ENCODE assay signal across 11 cellular contexts in genomic region chrX:23785564-23785963, GRCh38. TPM values are rescaled to one million over a fixed set of nuclear protein-coding genes. Genes with fewer than 3 reads are reported as not detected.
DNase-seq lines count a peak whose midpoint lies in the region; ATAC-seq, FAIRE-seq and TF ChIP-seq lines count a peak whose summit lies in the region.
"Had no signal": no experiment of that assay in that cellular context is flagged by ENCODE, and none has a peak within 500 bp of the region (broad histone marks: within the 10 kb centered on the region; RNA-seq: fewer than 3 reads in every experiment).

No MANE protein-coding gene starts in this region.

- H3K36me3 ChIP-seq in ascending aorta (peaks cover 0 to 14% of the 10 kb centered on the region in 2 donors), keratinocyte (ENCODE audit: control insufficient read depth in 2 of 2, extremely low read depth in 1 of 2, insufficient read depth in 2 of 2, low read length in 2 of 2) (peaks cover 2 to 17% of the 10 kb centered on the region in 2 experiments), stomach smooth muscle (ENCODE audit: control insufficient read depth in 2 of 2, insufficient read depth in 2 of 2, low read length in 2 of 2) (peaks cover 6 to 10% of the 10 kb centered on the region in 2 donors), small intestine (ENCODE audit: control insufficient read depth in 2 of 2, insufficient read depth in 2 of 2, low read length in 2 of 2) (peaks cover 0 to 3% of the 10 kb centered on the region in 2 donors)

- H3K4me1 ChIP-seq in ascending aorta: no peaks in the 10 kb centered on the region
- H3K4me1 ChIP-seq in keratinocyte (ENCODE audit: control insufficient read depth, extremely low read depth, insufficient read depth, low read length): peaks cover 16% of the 10 kb centered on the region
- H3K4me1 ChIP-seq in stomach smooth muscle (ENCODE audit: control insufficient read depth, insufficient read depth, low read length): peaks cover 2% of the 10 kb centered on the region
- peaks cover 0 to 6% of the 10 kb centered on the region in 2 donors for H3K4me1 ChIP-seq in small intestine (ENCODE audit: control insufficient read depth in 2 of 2, insufficient read depth in 1 of 2, low read depth in 1 of 2, low read length in 1 of 2)

- peak overlapping the region; percentile 31 for H3K27ac Mint-ChIP-seq in T-helper 2 cell treated with Interferon-gamma antibody and Interleukin-4, amounts not matched to agents 5 μg/mL and 100 μg/mL, for 36 hours

- H3K9ac ChIP-seq in keratinocyte (ENCODE audit: control insufficient read depth, extremely low read depth, insufficient read depth, low read length) (no peak overlapping the region), stomach smooth muscle (ENCODE audit: low read length in 2 of 2) (no peak overlapping the region)

- peak overlapping the region; percentile 89 to 94 for H3K27ac ChIP-seq in ascending aorta
- no peak overlapping the region for H3K27ac ChIP-seq in keratinocyte (ENCODE audit: control insufficient read depth, insufficient read depth, low read length)
- H3K27ac ChIP-seq in stomach smooth muscle (ENCODE audit: low read length): no peak overlapping the region
- H3K27ac ChIP-seq in small intestine (ENCODE audit: low read depth in 1 of 2, low read length in 1 of 2): peak overlapping the region in 1 of 2 donors; percentile 65

- H3K9me3 Mint-ChIP-seq in T-helper 2 cell treated with Interferon-gamma antibody and Interleukin-4, amounts not matched to agents 5 μg/mL and 100 μg/mL, for 36 hours: no peaks in the 10 kb centered on the region

- peak overlapping the region; percentile 71 for H3K4me2 ChIP-seq in keratinocyte (ENCODE audit: control insufficient read depth, extremely low read depth, insufficient read depth, low read depth, low read length)

- no peak for DNase-seq in T-helper 2 cell treated with Interferon-gamma antibody and Interleukin-4, amounts not matched to agents 5 μg/mL and 100 μg/mL, for 36 hours (ENCODE audit: low spot score)
- DNase-seq in T-helper 2 cell: no peak
- DNase-seq in ascending aorta (ENCODE audit: low spot score in 2 of 2): no peak
- no peak for DNase-seq in keratinocyte (ENCODE audit: low read depth, low spot score)
- DNase-seq in stimulated activated CD4-positive, alpha-beta T cell treated with anti-CD3 and anti-CD28 coated beads, Interleukin-4, amount 100 ng/mL, for 1 hour: no peak
- DNase-seq in small intestine: no peak
- DNase-seq: ACHN, OCI-M1 had no signal

- peaks cover 30% of the 10 kb centered on the region for H3K4me1 Mint-ChIP-seq in T-helper 2 cell treated with Interferon-gamma antibody and Interleukin-4, amounts not matched to agents 5 μg/mL and 100 μg/mL, for 36 hours (ENCODE audit: low read depth)

- H3K9me3 ChIP-seq in ascending aorta: no peaks in the 10 kb centered on the region
- H3K9me3 ChIP-seq in keratinocyte (ENCODE audit: control insufficient read depth, low read depth, low read length): no peaks in the 10 kb centered on the region
- H3K9me3 ChIP-seq in stomach smooth muscle (ENCODE audit: control insufficient read depth in 2 of 2, low read length in 2 of 2): no peaks in the 10 kb centered on the region
- no peaks in the 10 kb centered on the region for H3K9me3 ChIP-seq in small intestine (ENCODE audit: control insufficient read depth, low read depth)

- 29 to 59% (median 57%) methylated on average over 2 of the region's 2 CpGs for WGBS in small intestine, 3 donors

- H3K4me3 ChIP-seq in ascending aorta (peak overlapping the region; percentile 53 to 73), keratinocyte (ENCODE audit: control insufficient read depth in 2 of 3, extremely low read depth in 1 of 3, insufficient read depth in 2 of 3, low read depth in 1 of 3, low read length in 3 of 3) (peak overlapping the region in 2 of 3 experiments; percentile 75 to 79), stomach smooth muscle (ENCODE audit: low read length in 2 of 2) (peak overlapping the region; percentile 27 to 88), small intestine (ENCODE audit: low read depth in 1 of 2, low read length in 2 of 2) (peak overlapping the region in 1 of 2 donors; percentile 79)

- H2AFZ ChIP-seq in keratinocyte (ENCODE audit: control insufficient read depth, low read length): no peak overlapping the region

- TF ChIP-seq CTCF in ascending aorta (IDR thresholded peaks at IDR 0.05): no peak
- TF ChIP-seq CTCF in keratinocyte (optimal IDR thresholded peaks at IDR 0.05 in 1 of 3, IDR thresholded peaks at IDR 0.05 in 1 of 3, conservative IDR thresholded peaks at IDR 0.05 in 1 of 3; ENCODE audit: extremely low read depth in 1 of 3, insufficient read depth in 2 of 3, low read length in 3 of 3): no peak

- peaks cover 6% of the 10 kb centered on the region for H4K20me1 ChIP-seq in keratinocyte (ENCODE audit: control insufficient read depth, extremely low read depth, insufficient read depth, low read length)

- dilution Hi-C loops in keratinocyte (cut with MboI; ENCODE audit: extremely low pct_ligation_motif_present, low sequenced_read_pairs): no loop called here

- H3K4me3 Mint-ChIP-seq in T-helper 2 cell treated with Interferon-gamma antibody and Interleukin-4, amounts not matched to agents 5 μg/mL and 100 μg/mL, for 36 hours: peak overlapping the region; percentile 96

- FAIRE-seq in keratinocyte (lab: Jason Lieb, UNC): no peak
- no peak for FAIRE-seq in small intestine (lab: Jason Lieb, UNC)
- FAIRE-seq: endometrium had no signal

- intact Hi-C loops in ascending aorta (cut with DNase I): no loop called here

- no peaks in the 10 kb centered on the region for H3K27me3 Mint-ChIP-seq in T-helper 2 cell treated with Interferon-gamma antibody and Interleukin-4, amounts not matched to agents 5 μg/mL and 100 μg/mL, for 36 hours (ENCODE audit: low read depth)

- no peaks in the 10 kb centered on the region for H3K27me3 ChIP-seq in ascending aorta
- H3K27me3 ChIP-seq in keratinocyte (ENCODE audit: control insufficient read depth, extremely low read depth, insufficient read depth, low read length): no peaks in the 10 kb centered on the region
- no peaks in the 10 kb centered on the region for H3K27me3 ChIP-seq in stomach smooth muscle (ENCODE audit: control insufficient read depth in 1 of 2, insufficient read depth in 2 of 2, low read length in 2 of 2)
- no peaks in the 10 kb centered on the region for H3K27me3 ChIP-seq in small intestine (ENCODE audit: control insufficient read depth in 2 of 2, insufficient read depth in 2 of 2, low read length in 2 of 2)

- H3K36me3 Mint-ChIP-seq in T-helper 2 cell treated with Interferon-gamma antibody and Interleukin-4, amounts not matched to agents 5 μg/mL and 100 μg/mL, for 36 hours (ENCODE audit: low read depth): peaks cover 25% of the 10 kb centered on the region

- peaks cover 5% of the 10 kb centered on the region for H3K79me2 ChIP-seq in keratinocyte (ENCODE audit: control insufficient read depth, insufficient read depth, low read length)

- H3K9me1 ChIP-seq in keratinocyte (ENCODE audit: control insufficient read depth, extremely low read depth, insufficient read depth, low read length): no peaks in the 10 kb centered on the region

- ATAC-seq in HG03045 (IDR thresholded peaks at IDR 0.05; ENCODE audit: unreplicated experiment): no peak

RNA-seq across cellular contexts. Expression of gene SAT1, which starts 2.6 kb away (rescaled TPM):
- 349 TPM for total RNA-seq in ascending aorta
- polyA plus RNA-seq in keratinocyte: 904 to 1,607 TPM (median 1,595 TPM) in 3 replicates
- polyA plus RNA-seq in keratinocyte (2011; ENCODE audit: low read depth): 2,170 TPM
- 1,402 and 1,666 TPM in 2 replicates for polyA plus RNA-seq in keratinocyte (2011; cell fraction: cytosol; rRNA removed)
- 3,131 and 4,257 TPM in 2 replicates for polyA plus RNA-seq in keratinocyte (2011; cell fraction: nucleus; rRNA removed)
- polyA plus RNA-seq in keratinocyte (2012; ENCODE audit: low replicate concordance): 647 and 2,511 TPM in 2 replicates
- polyA minus RNA-seq in keratinocyte: 82.8 to 414 TPM (median 366 TPM) in 3 replicates
- polyA minus RNA-seq in keratinocyte (2011; cell fraction: cytosol; rRNA and poly(A)+ RNA removed): 352 TPM
- 313 and 542 TPM in 2 replicates for polyA minus RNA-seq in keratinocyte (2011; cell fraction: nucleus; rRNA and poly(A)+ RNA removed)
- polyA plus RNA-seq in small intestine: 1,000 to 10,000 TPM in 1 of 3 donors, 100 to 1,000 TPM in 2; 412 to 1,273 (median 926) TPM

RNA-seq across cellular contexts. Expression of gene ACOT9, which starts 42.5 kb away (rescaled TPM):
- total RNA-seq in ascending aorta: 6.6 TPM
- polyA plus RNA-seq in keratinocyte (62.4 to 91.9 TPM (median 79.8 TPM) in 3 replicates), small intestine (10 to 100 TPM; 20.1 to 43.8 (median 41.3) TPM)
- 28.6 TPM for polyA plus RNA-seq in keratinocyte (2011; ENCODE audit: low read depth)
- 41.7 and 84.0 TPM in 2 replicates for polyA plus RNA-seq in keratinocyte (2011; cell fraction: cytosol; rRNA removed)
- polyA plus RNA-seq in keratinocyte (2011; cell fraction: nucleus; rRNA removed): 132 and 150 TPM in 2 replicates
- 49.6 and 74.1 TPM in 2 replicates for polyA plus RNA-seq in keratinocyte (2012; ENCODE audit: low replicate concordance)
- 13.9 to 72.1 TPM (median 32.7 TPM) in 3 replicates for polyA minus RNA-seq in keratinocyte
- polyA minus RNA-seq in keratinocyte (2011; cell fraction: cytosol; rRNA and poly(A)+ RNA removed): 40.5 TPM
- 32.8 and 45.5 TPM in 2 replicates for polyA minus RNA-seq in keratinocyte (2011; cell fraction: nucleus; rRNA and poly(A)+ RNA removed)

Comparison
In these comparisons a context has a peak if more than half of its experiments do, and no peak if none do; other contexts are left out.
1. H3K27ac ChIP-seq: peak in ascending aorta (2 of 2); none in keratinocyte (single experiment) and stomach smooth muscle (single experiment).